Comparison of ENCODE assay signal across 20 cellular contexts in the genomic region with DNA sequence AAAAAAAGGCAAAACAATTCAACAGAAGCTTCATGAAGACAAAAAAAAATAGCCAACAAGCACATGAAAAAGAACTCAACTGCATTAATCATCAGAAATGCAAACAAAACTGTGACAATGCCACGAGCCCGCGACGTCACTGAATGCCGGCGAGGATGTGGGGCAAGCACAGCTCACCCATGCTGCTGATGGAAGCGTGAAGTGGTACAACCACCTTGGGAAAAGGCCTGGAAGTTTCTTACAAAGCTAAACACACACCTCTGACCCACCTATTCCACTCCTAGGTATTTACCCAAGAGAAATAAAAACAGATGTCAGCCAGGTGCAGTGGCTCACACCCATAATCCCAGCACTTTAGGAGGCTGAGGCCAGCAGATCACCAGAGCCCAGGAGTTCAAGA. TPM values are rescaled to one million over a fixed set of nuclear protein-coding genes. Genes with fewer than 3 reads are reported as not detected.
DNase-seq lines count a peak whose midpoint lies in the region; FAIRE-seq and TF ChIP-seq lines count a peak whose summit lies in the region.
"Had no signal": no experiment of that assay in that cellular context is flagged by ENCODE, and none has a peak within 500 bp of the region (broad histone marks: within the 10 kb centered on the region; RNA-seq: fewer than 3 reads in every experiment).

No MANE protein-coding gene starts in this region.

- TF ChIP-seq CTCF in type B pancreatic cell (conservative IDR thresholded peaks at IDR 0.05) = no peak

- peak overlapping the region; percentile 66 for H3K27ac Mint-ChIP-seq in type B pancreatic cell
- H3K27ac Mint-ChIP-seq: stimulated activated naive B cell treated with anti-CD40 and anti-IgM and Interleukin-4, amounts not matched to agents 10 μg/mL and 1 μg/mL and 100 μg/mL, for 72 hours; T-helper 17 cell had no signal

- no peak for FAIRE-seq in HTR-8/SVneo (lab: Jason Lieb, UNC)

- no peaks in the 10 kb centered on the region for H3K27me3 Mint-ChIP-seq in type B pancreatic cell
- H3K27me3 Mint-ChIP-seq: stimulated activated naive B cell treated with anti-CD40 and anti-IgM and Interleukin-4, amounts not matched to agents 10 μg/mL and 1 μg/mL and 100 μg/mL, for 72 hours; T-helper 17 cell had no signal

- DNase-seq in NCI-H510A treated with DMSO at 0.1 percent for 48 hours (lab: John Stamatoyannopoulos, UW) (peak; percentile 47), NCI-H510A (lab: John Stamatoyannopoulos, UW) (no peak), SHP77 (lab: John Stamatoyannopoulos, UW) (peak; percentile 42 to 52), fibroblast of peridontal ligament (ENCODE audit: extremely low read depth) (peak; percentile 13), type B pancreatic cell (ENCODE audit: extremely low spot score, unreplicated experiment) (no peak), KG1 (lab: John Stamatoyannopoulos, UW) (no peak), NCI-H1694 treated with DMSO at 0.1 percent for 48 hours (lab: John Stamatoyannopoulos, UW) (no peak), HTR-8/SVneo (ENCODE audit: insufficient read length, low spot score) (no peak)
- DNase-seq: activated CD4-positive, alpha-beta T cell treated with anti-CD3 and anti-CD28 coated beads, Interleukin-2, amount 50 U/mL, for 48 hours; activated gamma-delta T cell; adrenal gland; caudate nucleus; DMS 273 treated with DMSO at 0.1 percent for 48 hours; MG63; NCI-H1930; stimulated activated CD4-positive, alpha-beta T cell treated with anti-CD3 and anti-CD28 coated beads, Interleukin-2, amount 100 ng/mL, for 24 hours; stimulated activated naive B cell treated with anti-CD40 and anti-IgM and Interleukin-4, amounts not matched to agents 10 μg/mL and 1 μg/mL and 100 μg/mL, for 72 hours; T-helper 17 cell; WERI-Rb-1 had no signal

- H3K36me3 Mint-ChIP-seq in type B pancreatic cell = no peaks in the 10 kb centered on the region

- H3K4me3 Mint-ChIP-seq in type B pancreatic cell = no peak overlapping the region
- H3K4me3 Mint-ChIP-seq: neural crest cell; stimulated activated naive B cell treated with anti-CD40 and anti-IgM and Interleukin-4, amounts not matched to agents 10 μg/mL and 1 μg/mL and 100 μg/mL, for 72 hours; T-helper 17 cell had no signal

- H3K9me3 Mint-ChIP-seq in type B pancreatic cell = no peaks in the 10 kb centered on the region
- H3K9me3 Mint-ChIP-seq: neural crest cell; stimulated activated naive B cell treated with anti-CD40 and anti-IgM and Interleukin-4, amounts not matched to agents 10 μg/mL and 1 μg/mL and 100 μg/mL, for 72 hours had no signal

- no peaks in the 10 kb centered on the region for H3K4me1 Mint-ChIP-seq in type B pancreatic cell (ENCODE audit: unreplicated experiment)
- H3K4me1 Mint-ChIP-seq: neural crest cell had no signal

RNA-seq across cellular contexts. Expression of a gene that starts 10.5 kb away (rescaled TPM):
- 38.8 and 44.7 TPM in 2 replicates for total RNA-seq in type B pancreatic cell (ENCODE audit: low replicate concordance)

RNA-seq across cellular contexts. Expression of a gene that starts 42.0 kb away (rescaled TPM):
- 39.8 and 47.7 TPM in 2 replicates for total RNA-seq in type B pancreatic cell (ENCODE audit: low replicate concordance)

RNA-seq across cellular contexts. Expression of a gene that starts 55.7 kb away (rescaled TPM):
- 77.7 and 101 TPM in 2 replicates for total RNA-seq in type B pancreatic cell (ENCODE audit: low replicate concordance)

Comparison
In these comparisons a context has a peak if more than half of its experiments do, and no peak if none do; other contexts are left out.
1. DNase-seq: peak in NCI-H510A treated with DMSO at 0.1 percent for 48 hours (single experiment), SHP77 (2 of 2) and fibroblast of peridontal ligament (single experiment); none in NCI-H510A (single experiment), type B pancreatic cell (single experiment), KG1 (single experiment), NCI-H1694 treated with DMSO at 0.1 percent for 48 hours (single experiment) and HTR-8/SVneo (single experiment).